8 cellular contexts compared by ENCODE assay signal in the genomic region with DNA sequence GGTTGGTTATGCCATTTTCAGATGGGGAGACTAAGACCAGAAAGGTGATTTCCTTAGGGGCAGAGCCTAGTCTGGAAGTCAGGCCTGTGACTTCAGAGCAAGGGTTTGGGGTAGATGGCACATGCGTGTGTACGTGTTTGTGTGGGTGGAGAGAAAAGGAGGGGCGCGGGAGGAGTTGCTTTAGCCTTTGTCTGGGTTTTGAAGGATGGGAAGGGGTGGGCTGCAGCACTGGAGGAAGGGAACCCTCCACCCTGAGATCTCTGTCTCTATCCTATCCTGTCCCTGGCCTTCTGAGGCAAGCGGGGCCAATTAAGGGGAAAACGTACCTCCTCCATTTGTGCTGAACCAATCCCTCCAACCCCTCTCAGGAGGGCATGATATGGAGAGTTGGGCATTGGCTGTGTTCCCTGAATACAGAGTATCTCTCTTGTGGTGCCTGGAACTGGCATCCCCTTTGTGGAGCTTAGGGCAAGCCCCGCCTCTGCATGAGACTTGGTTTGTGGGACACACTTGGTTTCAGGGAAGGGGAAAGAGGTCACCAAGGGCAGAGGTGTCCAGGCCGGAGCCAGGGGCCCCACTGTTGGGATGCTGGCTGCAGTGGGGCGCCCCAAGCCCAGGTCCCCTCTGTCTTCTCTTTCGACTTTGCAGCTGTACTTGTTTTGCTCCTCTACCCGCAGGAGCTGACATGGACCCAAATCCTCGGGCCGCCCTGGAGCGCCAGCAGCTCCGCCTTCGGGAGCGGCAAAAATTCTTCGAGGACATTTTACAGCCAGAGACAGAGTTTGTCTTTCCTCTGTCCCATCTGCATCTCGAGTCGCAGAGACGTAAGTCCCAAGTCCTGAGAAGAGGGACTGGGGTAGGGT. TPM values are rescaled to one million over a fixed set of nuclear protein-coding genes. Genes with fewer than 3 reads are reported as not detected.
DNase-seq lines count a peak whose midpoint lies in the region; ATAC-seq and TF ChIP-seq lines count a peak whose summit lies in the region.

A gene with protein sequence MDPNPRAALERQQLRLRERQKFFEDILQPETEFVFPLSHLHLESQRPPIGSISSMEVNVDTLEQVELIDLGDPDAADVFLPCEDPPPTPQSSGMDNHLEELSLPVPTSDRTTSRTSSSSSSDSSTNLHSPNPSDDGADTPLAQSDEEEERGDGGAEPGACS (plus strand): TSS at position 507 of the 863 bp plus-strand sequence. CDS start 179 bp downstream, at position 686.

- H3K9me2 ChIP-seq in GM23248 (ENCODE audit: insufficient read depth), result no peaks in the 10 kb centered on the region

- peak; percentile 71 for ATAC-seq in Right ventricle myocardium inferior
- ATAC-seq in GM18517 (IDR thresholded peaks at IDR 0.05; ENCODE audit: unreplicated experiment), result no peak

- peak within 1 kb of the TSS; percentile 76 for H3K4me3 Mint-ChIP-seq in activated naive CD4-positive, alpha-beta T cell treated with anti-CD3 and anti-CD28 coated beads, Interleukin-2, amount 50 U/mL, for 24 hours
- peak within 1 kb of the TSS; percentile 87 for H3K4me3 Mint-ChIP-seq in osteocyte (ENCODE audit: unreplicated experiment)

- no peaks in the 10 kb centered on the region for H4K20me1 ChIP-seq in GM23248 (ENCODE audit: insufficient read depth)

- 0 out of 2 replicates have a peak, but pooled peaks cover 7% of the 10 kb centered on the region for H3K4me1 ChIP-seq in GM23248 (ENCODE audit: insufficient read depth)

- no peaks in the 10 kb centered on the region for H3K79me2 ChIP-seq in GM23248 (ENCODE audit: insufficient read depth)

- 87 to 88% methylated on average over 21 of the region's 21 CpGs for WGBS in GM23248 (ENCODE audit: low coverage in 1 of 2, low lambda C conversion rate in 2 of 2, missing lambda C conversion rate in 2 of 2), 2 experiments

- H3K9me3 ChIP-seq in GM23248 (ENCODE audit: low read depth), result no peaks in the 10 kb centered on the region

- H3F3A ChIP-seq in GM23248 (ENCODE audit: insufficient read depth), result peaks cover 3% of the 10 kb centered on the region; the same call in 1 of the 2 replicates

- H3K27ac ChIP-seq in GM23248, result peak within 1 kb of the TSS; percentile 55

- H2AFZ ChIP-seq in GM23248, result peak within 1 kb of the TSS; percentile 71

- peak within 1 kb of the TSS; percentile 76 for H3K4me3 ChIP-seq in GM23248

- peak within 1 kb of the TSS; percentile 57 for H3K27ac Mint-ChIP-seq in activated naive CD4-positive, alpha-beta T cell treated with anti-CD3 and anti-CD28 coated beads, Interleukin-2, amount 50 U/mL, for 24 hours
- H3K27ac Mint-ChIP-seq in osteocyte (ENCODE audit: unreplicated experiment), result peak within 1 kb of the TSS; percentile 88

- intact Hi-C loops in Right ventricle myocardium inferior (cut with DNase I), result loop anchor here (1.0 to 5.0 kb wide), 4 partner anchors 11 to 66 kb away; a partner anchor contains a TSS

- H3K4me2 ChIP-seq in GM23248 (ENCODE audit: unreplicated experiment), result peak within 1 kb of the TSS; percentile 80

- no peaks in the 10 kb centered on the region for H3K27me3 Mint-ChIP-seq in activated naive CD4-positive, alpha-beta T cell treated with anti-CD3 and anti-CD28 coated beads, Interleukin-2, amount 50 U/mL, for 24 hours
- H3K27me3 Mint-ChIP-seq in osteocyte (ENCODE audit: unreplicated experiment), result no peaks in the 10 kb centered on the region

- H3K27me3 ChIP-seq in GM23248 (replicated peaks; ENCODE audit: insufficient read depth), result no peaks in the 10 kb centered on the region

- no peaks in the 10 kb centered on the region for H3K9me3 Mint-ChIP-seq in activated naive CD4-positive, alpha-beta T cell treated with anti-CD3 and anti-CD28 coated beads, Interleukin-2, amount 50 U/mL, for 24 hours
- no peaks in the 10 kb centered on the region for H3K9me3 Mint-ChIP-seq in osteocyte (ENCODE audit: unreplicated experiment)

- no peak for DNase-seq in GM23248
- no peak for DNase-seq in Right ventricle myocardium inferior (ENCODE audit: missing footprints)
- peak; percentile 81 for DNase-seq in osteocyte (ENCODE audit: extremely low spot score, unreplicated experiment)
- no peak for DNase-seq in NCI-H2029 (lab: John Stamatoyannopoulos, UW)
- no peak for DNase-seq in AG08395 (ENCODE audit: low spot score)
- DNase-seq in NCI-H2196 (lab: John Stamatoyannopoulos, UW; ENCODE audit: unreplicated experiment), result no peak

- in situ Hi-C loops in GM23248 (cut with MboI), result no loop called here

- peaks cover 8% of the 10 kb centered on the region for H3K36me3 Mint-ChIP-seq in activated naive CD4-positive, alpha-beta T cell treated with anti-CD3 and anti-CD28 coated beads, Interleukin-2, amount 50 U/mL, for 24 hours
- H3K36me3 Mint-ChIP-seq in osteocyte (ENCODE audit: unreplicated experiment), result peaks cover 20% of the 10 kb centered on the region

- H3K9ac ChIP-seq in GM23248, result peak within 1 kb of the TSS; percentile 88

- no peaks in the 10 kb centered on the region for H3K36me3 ChIP-seq in GM23248 (ENCODE audit: low read depth)

- TF ChIP-seq CTCF in osteocyte (IDR thresholded peaks at IDR 0.05), result no peak

- H3K4me1 Mint-ChIP-seq in activated naive CD4-positive, alpha-beta T cell treated with anti-CD3 and anti-CD28 coated beads, Interleukin-2, amount 50 U/mL, for 24 hours, result peaks cover 29% of the 10 kb centered on the region
- peaks cover 14% of the 10 kb centered on the region for H3K4me1 Mint-ChIP-seq in osteocyte (ENCODE audit: unreplicated experiment)

RNA-seq across cellular contexts. Expression of the gene that starts here (rescaled TPM):
- total RNA-seq in GM23248 (2014; rRNA removed; shearing (Covaris generic)), result 5.1 and 5.7 TPM in 2 replicates
- polyA plus RNA-seq in GM23248 (2016; fragmentation: Nextera tagmentation; extraction: Ambion mirVana), result 27.9 and 30.0 TPM in 2 replicates
- total RNA-seq in Right ventricle myocardium inferior, result 364 TPM
- total RNA-seq in osteocyte, result 37.4 and 37.7 TPM in 2 replicates
